ENCODE assay signal across 1 cellular context in the genomic region with DNA sequence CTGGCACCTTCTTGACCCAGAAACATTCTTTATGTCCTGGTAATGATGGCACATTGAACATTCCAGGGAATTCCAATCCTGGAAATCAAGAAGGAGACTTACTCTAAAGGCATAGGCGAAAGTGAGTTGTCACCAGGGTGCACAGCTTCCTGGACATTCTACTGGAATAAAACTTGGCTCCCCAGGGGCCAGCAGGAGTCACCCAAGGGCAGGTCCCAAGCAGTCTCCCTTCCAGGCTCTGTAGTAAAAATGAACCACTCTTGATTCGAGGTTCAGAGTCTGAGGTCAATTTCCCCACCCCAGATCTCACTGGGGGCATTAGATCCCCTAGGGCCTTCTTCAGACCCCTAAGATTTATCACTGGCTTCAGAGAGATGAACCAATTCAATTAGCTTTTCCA.
TF ChIP-seq lines count a peak whose summit lies in the region.

No MANE protein-coding gene starts in this region.

TF ChIP-seq in GM12878, 131 proteins besides CTCF, POLR2A, EP300 and RAD21 (continued from another document):
- TF ChIP-seq, protein P1, sequence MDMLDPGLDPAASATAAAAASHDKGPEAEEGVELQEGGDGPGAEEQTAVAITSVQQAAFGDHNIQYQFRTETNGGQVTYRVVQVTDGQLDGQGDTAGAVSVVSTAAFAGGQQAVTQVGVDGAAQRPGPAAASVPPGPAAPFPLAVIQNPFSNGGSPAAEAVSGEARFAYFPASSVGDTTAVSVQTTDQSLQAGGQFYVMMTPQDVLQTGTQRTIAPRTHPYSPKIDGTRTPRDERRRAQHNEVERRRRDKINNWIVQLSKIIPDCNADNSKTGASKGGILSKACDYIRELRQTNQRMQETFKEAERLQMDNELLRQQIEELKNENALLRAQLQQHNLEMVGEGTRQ (IDR thresholded peaks at IDR 0.05; ENCODE audit: borderline replicate concordance, low read depth, low read length): no peak
- TF ChIP-seq ZSCAN29 (IDR thresholded peaks at IDR 0.05): no peak
- TF ChIP-seq, protein P2, sequence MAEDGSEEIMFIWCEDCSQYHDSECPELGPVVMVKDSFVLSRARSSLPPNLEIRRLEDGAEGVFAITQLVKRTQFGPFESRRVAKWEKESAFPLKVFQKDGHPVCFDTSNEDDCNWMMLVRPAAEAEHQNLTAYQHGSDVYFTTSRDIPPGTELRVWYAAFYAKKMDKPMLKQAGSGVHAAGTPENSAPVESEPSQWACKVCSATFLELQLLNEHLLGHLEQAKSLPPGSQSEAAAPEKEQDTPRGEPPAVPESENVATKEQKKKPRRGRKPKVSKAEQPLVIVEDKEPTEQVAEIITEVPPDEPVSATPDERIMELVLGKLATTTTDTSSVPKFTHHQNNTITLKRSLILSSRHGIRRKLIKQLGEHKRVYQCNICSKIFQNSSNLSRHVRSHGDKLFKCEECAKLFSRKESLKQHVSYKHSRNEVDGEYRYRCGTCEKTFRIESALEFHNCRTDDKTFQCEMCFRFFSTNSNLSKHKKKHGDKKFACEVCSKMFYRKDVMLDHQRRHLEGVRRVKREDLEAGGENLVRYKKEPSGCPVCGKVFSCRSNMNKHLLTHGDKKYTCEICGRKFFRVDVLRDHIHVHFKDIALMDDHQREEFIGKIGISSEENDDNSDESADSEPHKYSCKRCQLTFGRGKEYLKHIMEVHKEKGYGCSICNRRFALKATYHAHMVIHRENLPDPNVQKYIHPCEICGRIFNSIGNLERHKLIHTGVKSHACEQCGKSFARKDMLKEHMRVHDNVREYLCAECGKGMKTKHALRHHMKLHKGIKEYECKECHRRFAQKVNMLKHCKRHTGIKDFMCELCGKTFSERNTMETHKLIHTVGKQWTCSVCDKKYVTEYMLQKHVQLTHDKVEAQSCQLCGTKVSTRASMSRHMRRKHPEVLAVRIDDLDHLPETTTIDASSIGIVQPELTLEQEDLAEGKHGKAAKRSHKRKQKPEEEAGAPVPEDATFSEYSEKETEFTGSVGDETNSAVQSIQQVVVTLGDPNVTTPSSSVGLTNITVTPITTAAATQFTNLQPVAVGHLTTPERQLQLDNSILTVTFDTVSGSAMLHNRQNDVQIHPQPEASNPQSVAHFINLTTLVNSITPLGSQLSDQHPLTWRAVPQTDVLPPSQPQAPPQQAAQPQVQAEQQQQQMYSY (CRISPR knock-in tag; IDR thresholded peaks at IDR 0.05): no peak
- TF ChIP-seq NFXL1 (IDR thresholded peaks at IDR 0.05; ENCODE audit: borderline replicate concordance): no peak
- no peak for TF ChIP-seq MYC (IDR thresholded peaks at IDR 0.05; ENCODE audit: insufficient read depth, insufficient read length, insufficient replicate concordance, low read length, severe bottlenecking)
- no peak for TF ChIP-seq EGR1 (IDR thresholded peaks at IDR 0.05; ENCODE audit: borderline replicate concordance in 1 of 2, low read depth in 2 of 2, low read length in 2 of 2)
- no peak for TF ChIP-seq SMARCA5 (IDR thresholded peaks at IDR 0.05)
- TF ChIP-seq FOS (IDR thresholded peaks at IDR 0.05; ENCODE audit: borderline replicate concordance, extremely low read depth, insufficient read length): no peak
